ENCODE assay signal across 1 cellular context in genomic region chr12:123948401-123949117, GRCh38.
TF ChIP-seq lines count a peak whose summit lies in the region.

No MANE protein-coding gene starts in this region.

TF ChIP-seq in K562, 482 proteins besides CTCF, POLR2A, EP300 and RAD21:
- TF ChIP-seq TRIM25 (IDR thresholded peaks at IDR 0.05; ENCODE audit: borderline replicate concordance) (no peak), MNT (conservative IDR thresholded peaks at IDR 0.05) (no peak), ATF7 (IDR thresholded peaks at IDR 0.05) (peak; percentile 23; the same call in 1 of the 2 replicates), ATF3 (IDR thresholded peaks at IDR 0.05) (peak; percentile 72), ATF3 (CRISPR knock-in tag; conservative IDR thresholded peaks at IDR 0.05) (no peak), ATF6 (CRISPR knock-in tag; IDR thresholded peaks at IDR 0.05) (no peak), RBBP5 (IDR thresholded peaks at IDR 0.05; ENCODE audit: borderline replicate concordance, insufficient read depth, low read length, poor library complexity, severe bottlenecking) (no peak)
